ENCODE assay signal across 8 cellular contexts in genomic region chr9:129173296-129174101, GRCh38. TPM values are rescaled to one million over a fixed set of nuclear protein-coding genes. Genes with fewer than 3 reads are reported as not detected.
DNase-seq lines count a peak whose midpoint lies in the region; ATAC-seq and TF ChIP-seq lines count a peak whose summit lies in the region.

No MANE protein-coding gene starts in this region.

- peak overlapping the region; percentile 63 to 77 for H3K4me3 ChIP-seq in right atrium auricular region
- H3K4me3 ChIP-seq in breast epithelium = peak overlapping the region; percentile 91 to 93 (median 93)
- peak overlapping the region; percentile 99 for H3K4me3 ChIP-seq in mesodermal cell (ENCODE audit: extremely low read depth, insufficient read depth, low read length, poor library complexity, severe bottlenecking)
- H3K4me3 ChIP-seq in aorta (ENCODE audit: low read length in 2 of 2) = no peak overlapping the region

- H3K9me3 ChIP-seq in right atrium auricular region (no peaks in the 10 kb centered on the region), breast epithelium (no peaks in the 10 kb centered on the region), mesodermal cell (ENCODE audit: control insufficient read depth, low read length) (no peaks in the 10 kb centered on the region), aorta (ENCODE audit: control insufficient read depth, low read length) (no peaks in the 10 kb centered on the region)

- intact Hi-C loops in Right ventricle myocardium superior (cut with DNase I) (loop anchor here (2.0 kb wide), 1 partner anchor 27 kb away; no protein-coding TSS in a partner anchor), breast epithelium (cut with DNase I; ENCODE audit: low total_unique reads) (loop anchor here (2.0 to 10.0 kb wide), 2 partner anchors 29 to 141 kb away; no protein-coding TSS in a partner anchor), aorta (cut with DNase I) (loop anchor here (1.0 to 2.0 kb wide), 6 partner anchors 29 to 437 kb away; no protein-coding TSS in a partner anchor)

- no peak for TF ChIP-seq POLR2A in breast epithelium (IDR thresholded peaks at IDR 0.05)

- TF ChIP-seq CTCF in right atrium auricular region (IDR thresholded peaks at IDR 0.05) (no peak), breast epithelium (IDR thresholded peaks at IDR 0.05) (no peak)

- H3K27me3 ChIP-seq in right atrium auricular region = no peaks in the 10 kb centered on the region
- no peaks in the 10 kb centered on the region for H3K27me3 ChIP-seq in breast epithelium
- H3K27me3 ChIP-seq in aorta (ENCODE audit: control insufficient read depth in 1 of 2, insufficient read depth in 2 of 2, low read length in 1 of 2) = peaks cover 0 to 2% of the 10 kb centered on the region in 2 donors

- H3K4me1 ChIP-seq in right atrium auricular region = peaks cover 0 to 45% of the 10 kb centered on the region in 2 donors
- H3K4me1 ChIP-seq in breast epithelium = peaks cover 0 to 4% of the 10 kb centered on the region in 2 donors
- H3K4me1 ChIP-seq in mesodermal cell (ENCODE audit: control insufficient read depth, insufficient read depth, low read length, poor library complexity, severe bottlenecking) = peaks cover 42% of the 10 kb centered on the region
- H3K4me1 ChIP-seq in aorta (ENCODE audit: control insufficient read depth in 1 of 2, insufficient read depth in 2 of 2, low read length in 2 of 2) = no peaks in the 10 kb centered on the region

- DNase-seq in right atrium auricular region (ENCODE audit: low spot score) (no peak), Right ventricle myocardium superior (no peak), breast epithelium (ENCODE audit: low spot score in 2 of 2) (no peak), aorta (no peak), amygdala (lab: John Stamatoyannopoulos, UW) (no peak), DMS53 treated with DMSO at 0.1 percent for 48 hours (lab: John Stamatoyannopoulos, UW; ENCODE audit: unreplicated experiment) (no peak)

- H3K36me3 ChIP-seq in right atrium auricular region (no peaks in the 10 kb centered on the region), breast epithelium (no peaks in the 10 kb centered on the region), mesodermal cell (ENCODE audit: control insufficient read depth, insufficient read depth, low read length) (peaks cover 20% of the 10 kb centered on the region), aorta (ENCODE audit: control insufficient read depth in 1 of 2, insufficient read depth in 2 of 2, low read length in 1 of 2) (no peaks in the 10 kb centered on the region)

- H3K27ac ChIP-seq in right atrium auricular region = peak overlapping the region; percentile 94 to 96
- H3K27ac ChIP-seq in breast epithelium = peak overlapping the region; percentile 98 to 99
- H3K27ac ChIP-seq in mesodermal cell (ENCODE audit: low read depth, low read length, severe bottlenecking) = peak overlapping the region; percentile 43
- peak overlapping the region; percentile 12 to 19 for H3K27ac ChIP-seq in aorta (ENCODE audit: low read depth in 1 of 2, low read length in 2 of 2)

- ATAC-seq in Right ventricle myocardium superior (ENCODE audit: poor library complexity) (no peak), aorta (ENCODE audit: low FRiP score) (no peak), HG03520 (IDR thresholded peaks at IDR 0.05; ENCODE audit: unreplicated experiment) (no peak)

- 25 to 31% methylated on average over 20 to 21 of the region's 29 CpGs for WGBS in mesodermal cell (ENCODE audit: insufficient coverage in 2 of 2), 2 experiments
- 21 to 22% methylated on average over 27 to 29 of the region's 29 CpGs for WGBS in aorta, 2 donors

RNA-seq across cellular contexts. Expression of gene IER5L, which starts 4.6 kb away (rescaled TPM):
- total RNA-seq in right atrium auricular region = 10 to 100 TPM in 1 of 2 donors, 1 to 10 TPM in 1; 5.5 to 11.6 TPM
- 3.5 TPM for total RNA-seq in Right ventricle myocardium superior
- total RNA-seq in breast epithelium = 10 to 100 TPM in 2 of 3 donors, 1 to 10 TPM in 1; 4.3 to 18.4 (median 18.1) TPM
- 75.6 TPM for polyA plus RNA-seq in mesodermal cell (2013, experiment 1 of 2)
- polyA plus RNA-seq in mesodermal cell (2013, experiment 2 of 2) = 55.6 TPM
- 10 to 100 TPM; 28.3 to 66.9 TPM for total RNA-seq in aorta
- polyA plus RNA-seq in aorta = 10 to 100 TPM in 1 of 2 donors, 1 to 10 TPM in 1; 8.8 to 37.2 TPM

Comparison
In these comparisons a context has a peak if more than half of its experiments do, and no peak if none do; other contexts are left out.
1. H3K27ac ChIP-seq: peak in every context shown above with its lines; median percentile 98 in breast epithelium; 95 in right atrium auricular region; 43 in mesodermal cell; 16 in aorta.
2. H3K4me3 ChIP-seq: peak in right atrium auricular region (2 of 2), breast epithelium (3 of 3) and mesodermal cell (single experiment); none in aorta (0 of 2).